Comparison of ENCODE assay signal across 1 cellular context in genomic region chr15:67945131-67945530, GRCh38.
TF ChIP-seq lines count a peak whose summit lies in the region.

No MANE protein-coding gene starts in this region.

TF ChIP-seq in HepG2, 621 proteins besides CTCF, POLR2A, EP300 and RAD21 (continued from another document):
- TF ChIP-seq ZBED4 (CRISPR knock-in tag; IDR thresholded peaks at IDR 0.05; ENCODE audit: borderline replicate concordance) (no peak), ZNF362 (CRISPR knock-in tag; IDR thresholded peaks at IDR 0.05; ENCODE audit: borderline replicate concordance) (no peak), ZMYM4 (CRISPR knock-in tag; IDR thresholded peaks at IDR 0.05) (no peak), ZSCAN9 (CRISPR knock-in tag; IDR thresholded peaks at IDR 0.05; ENCODE audit: borderline replicate concordance) (no peak), MEIS2 (CRISPR knock-in tag; IDR thresholded peaks at IDR 0.05) (no peak), ZFAT (CRISPR knock-in tag; conservative IDR thresholded peaks at IDR 0.05) (no peak)
